In the genomic region with DNA sequence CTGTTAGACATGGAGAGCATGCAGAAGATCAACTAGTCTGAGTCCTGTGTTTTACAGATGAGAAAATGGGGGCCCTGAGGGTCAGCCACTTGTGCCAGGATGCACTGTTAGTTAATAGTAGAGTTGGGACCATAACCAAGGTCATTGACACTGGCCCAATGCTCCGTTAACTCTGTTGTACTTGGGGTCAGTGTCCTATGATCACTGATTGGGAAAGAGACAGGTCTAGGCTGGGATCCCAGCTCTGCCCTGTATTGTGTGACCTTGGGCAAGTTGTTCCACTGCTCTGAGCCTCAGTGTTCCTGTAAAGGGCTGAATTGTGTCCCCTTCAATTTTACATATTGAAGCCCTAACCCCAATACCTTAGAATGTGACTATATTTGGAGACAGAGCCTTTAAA, we compare ENCODE assay signal across 26 cellular contexts.
"Had no signal": no experiment of that assay in that cellular context is flagged by ENCODE, and none has a peak within 500 bp of the region (broad histone marks: within the 10 kb centered on the region; RNA-seq: fewer than 3 reads in every experiment).

No MANE protein-coding gene starts in this region.

- DNase-seq: activated CD8-positive, alpha-beta memory T cell treated with anti-CD3 and anti-CD28 coated beads for 24 hours; activated CD8-positive, alpha-beta memory T cell treated with anti-CD3 and anti-CD28 coated beads, Interleukin-2, amount 50 U/mL, for 4 hours; activated T-cell treated with anti-CD3 and anti-CD28 coated beads, Interleukin-2, amount 50 U/mL, for 24 hours; central memory CD4-positive, alpha-beta T cell; effector memory CD8-positive, alpha-beta T cell; glutamatergic neuron; immature natural killer cell; kidney glomerular epithelial cell; left ventricle myocardium superior; nephron progenitor cell; nucleus accumbens; posterior cingulate gyrus; stimulated activated CD4-positive, alpha-beta T cell treated with anti-CD3 and anti-CD28 coated beads, Interleukin-12 subunit alpha, Interleukin-12 subunit beta, amount 100 ng/mL, for 4 hours; T-helper 9 cell; tibial artery had no signal

- H3K27me3 ChIP-seq: ascending aorta, hepatocyte, tibial artery had no signal

- H3K4me3 ChIP-seq: ascending aorta, hepatocyte, tibial artery had no signal

- H3K79me2 ChIP-seq: hepatocyte had no signal

- H3K36me3 Mint-ChIP-seq: memory B cell had no signal

- ATAC-seq: activated naive CD4-positive, alpha-beta T cell treated with anti-CD3 and anti-CD28 coated beads, Interleukin-2, amount 50 U/mL, for 72 hours; activated T-helper 17 cell treated with anti-CD3 and anti-CD28 coated beads, Interleukin-2, amount 50 U/mL, for 72 hours; effector memory CD8-positive, alpha-beta T cell; esophagus mucosa; left ventricle myocardium superior; WTC11 had no signal

- H3K27ac ChIP-seq: ascending aorta, hepatocyte, tibial artery had no signal

- H3K27me3 Mint-ChIP-seq: stimulated activated naive CD8-positive, alpha-beta T cell treated with anti-CD3 and anti-CD28 coated beads, Interleukin-15, Interleukin-2, amounts not matched to agents 100 ng/mL and 50 ng/mL, for 24 hours had no signal

- H3K4me2 ChIP-seq: hepatocyte had no signal

- H3K27ac Mint-ChIP-seq: activated naive CD4-positive, alpha-beta T cell treated with anti-CD3 and anti-CD28 coated beads, Interleukin-2, amount 50 U/mL, for 72 hours; activated T-cell treated with anti-CD3 and anti-CD28 coated beads, Interleukin-2, amount 50 U/mL, for 24 hours; activated T-helper 17 cell treated with anti-CD3 and anti-CD28 coated beads, Interleukin-2, amount 50 U/mL, for 72 hours; effector memory CD8-positive, alpha-beta T cell; immature natural killer cell; memory B cell; nephron progenitor cell; stimulated activated naive CD8-positive, alpha-beta T cell treated with anti-CD3 and anti-CD28 coated beads, Interleukin-15, Interleukin-2, amounts not matched to agents 100 ng/mL and 50 ng/mL, for 24 hours; WTC11 had no signal

- H2AFZ ChIP-seq: hepatocyte had no signal

- H3K4me3 Mint-ChIP-seq: activated T-cell treated with anti-CD3 and anti-CD28 coated beads, Interleukin-2, amount 50 U/mL, for 24 hours; activated T-helper 17 cell treated with anti-CD3 and anti-CD28 coated beads, Interleukin-2, amount 50 U/mL, for 72 hours; effector memory CD8-positive, alpha-beta T cell; immature natural killer cell; memory B cell; nephron progenitor cell; stimulated activated naive CD8-positive, alpha-beta T cell treated with anti-CD3 and anti-CD28 coated beads, Interleukin-15, Interleukin-2, amounts not matched to agents 100 ng/mL and 50 ng/mL, for 24 hours; WTC11 had no signal

- H3K36me3 ChIP-seq: ascending aorta, tibial artery had no signal

- H3K4me1 Mint-ChIP-seq: activated T-helper 17 cell treated with anti-CD3 and anti-CD28 coated beads, Interleukin-2, amount 50 U/mL, for 72 hours; immature natural killer cell; memory B cell; nephron progenitor cell; WTC11 had no signal

- H3K4me1 ChIP-seq: ascending aorta, tibial artery had no signal

- FAIRE-seq: colon, endothelial cell of umbilical vein, frontal cortex had no signal
